1 cellular context compared by ENCODE assay signal in the genomic region with DNA sequence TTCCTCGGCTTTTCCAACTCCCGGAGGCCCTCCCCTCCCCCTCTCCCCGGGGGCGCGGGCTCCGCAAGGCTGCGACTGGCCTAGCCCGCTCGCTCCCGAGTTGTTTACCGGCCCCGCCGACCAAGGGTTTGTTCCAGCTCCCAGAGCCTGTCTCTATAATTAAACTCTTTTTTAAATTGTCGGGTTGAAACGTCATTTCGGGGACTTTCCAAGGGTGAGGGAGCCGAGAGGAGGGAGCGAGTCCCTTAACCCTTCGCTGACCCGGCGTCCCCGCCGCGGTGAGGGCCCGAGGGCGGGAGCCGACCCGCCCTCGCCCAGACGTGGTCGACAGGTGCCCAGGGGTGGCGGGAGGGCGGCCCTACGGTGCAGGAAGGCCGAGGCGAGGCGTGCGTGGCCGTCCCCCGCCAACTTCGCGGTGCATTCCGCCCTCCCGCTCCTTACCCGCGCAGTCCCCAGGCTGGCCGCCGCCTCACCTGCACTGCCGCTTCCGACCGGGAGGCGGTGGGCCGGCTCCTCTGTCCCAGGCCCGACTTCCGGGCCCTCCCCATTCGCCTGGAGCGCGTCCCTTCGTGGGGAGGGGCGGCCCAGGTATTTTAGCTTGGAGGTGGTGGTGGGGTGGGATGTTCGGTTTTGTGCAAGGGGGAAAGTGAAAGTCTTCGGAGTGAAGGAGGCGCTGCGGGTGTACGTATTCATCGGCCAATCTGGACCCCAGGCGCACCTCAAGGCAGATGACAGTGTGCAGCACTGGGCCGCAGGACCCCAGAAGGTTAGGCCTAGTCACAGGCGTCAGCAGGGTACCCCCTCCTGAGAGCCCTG.
TF ChIP-seq lines count a peak whose summit lies in the region.

No MANE protein-coding gene starts in this region.

TF ChIP-seq in HEK293, 187 proteins besides CTCF, POLR2A, EP300 and RAD21 (continued from another document):
- TF ChIP-seq, protein P1, sequence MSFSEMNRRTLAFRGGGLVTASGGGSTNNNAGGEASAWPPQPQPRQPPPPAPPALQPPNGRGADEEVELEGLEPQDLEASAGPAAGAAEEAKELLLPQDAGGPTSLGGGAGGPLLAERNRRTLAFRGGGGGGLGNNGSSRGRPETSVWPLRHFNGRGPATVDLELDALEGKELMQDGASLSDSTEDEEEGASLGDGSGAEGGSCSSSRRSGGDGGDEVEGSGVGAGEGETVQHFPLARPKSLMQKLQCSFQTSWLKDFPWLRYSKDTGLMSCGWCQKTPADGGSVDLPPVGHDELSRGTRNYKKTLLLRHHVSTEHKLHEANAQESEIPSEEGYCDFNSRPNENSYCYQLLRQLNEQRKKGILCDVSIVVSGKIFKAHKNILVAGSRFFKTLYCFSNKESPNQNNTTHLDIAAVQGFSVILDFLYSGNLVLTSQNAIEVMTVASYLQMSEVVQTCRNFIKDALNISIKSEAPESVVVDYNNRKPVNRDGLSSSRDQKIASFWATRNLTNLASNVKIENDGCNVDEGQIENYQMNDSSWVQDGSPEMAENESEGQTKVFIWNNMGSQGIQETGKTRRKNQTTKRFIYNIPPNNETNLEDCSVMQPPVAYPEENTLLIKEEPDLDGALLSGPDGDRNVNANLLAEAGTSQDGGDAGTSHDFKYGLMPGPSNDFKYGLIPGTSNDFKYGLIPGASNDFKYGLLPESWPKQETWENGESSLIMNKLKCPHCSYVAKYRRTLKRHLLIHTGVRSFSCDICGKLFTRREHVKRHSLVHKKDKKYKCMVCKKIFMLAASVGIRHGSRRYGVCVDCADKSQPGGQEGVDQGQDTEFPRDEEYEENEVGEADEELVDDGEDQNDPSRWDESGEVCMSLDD (tag by site-specific recombination; IDR thresholded peaks at IDR 0.05) = peak; percentile 76
- TF ChIP-seq, protein P2, sequence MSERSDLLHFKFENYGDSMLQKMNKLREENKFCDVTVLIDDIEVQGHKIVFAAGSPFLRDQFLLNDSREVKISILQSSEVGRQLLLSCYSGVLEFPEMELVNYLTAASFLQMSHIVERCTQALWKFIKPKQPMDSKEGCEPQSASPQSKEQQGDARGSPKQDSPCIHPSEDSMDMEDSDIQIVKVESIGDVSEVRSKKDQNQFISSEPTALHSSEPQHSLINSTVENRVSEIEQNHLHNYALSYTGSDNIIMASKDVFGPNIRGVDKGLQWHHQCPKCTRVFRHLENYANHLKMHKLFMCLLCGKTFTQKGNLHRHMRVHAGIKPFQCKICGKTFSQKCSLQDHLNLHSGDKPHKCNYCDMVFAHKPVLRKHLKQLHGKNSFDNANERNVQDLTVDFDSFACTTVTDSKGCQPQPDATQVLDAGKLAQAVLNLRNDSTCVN (tag by site-specific recombination; optimal IDR thresholded peaks at IDR 0.05) = peak; percentile 83
- TF ChIP-seq ZBTB8A (tag by site-specific recombination; IDR thresholded peaks at IDR 0.05) (peak; percentile 46), ZNF311 (tag by site-specific recombination; IDR thresholded peaks at IDR 0.05; ENCODE audit: borderline replicate concordance) (no peak), ZNF335 (tag by site-specific recombination; conservative IDR thresholded peaks at IDR 0.05) (peak; percentile 71), OSR2 (tag by site-specific recombination; IDR thresholded peaks at IDR 0.05) (0 out of 2 replicates have a peak, but pooled peaks have one; percentile 14)
TF ChIP-seq in HEK293: peak in this region for 42.
